In genomic region chr3:149089395-149089794, GRCh38 we compare ENCODE assay signal across 1 cellular context.
TF ChIP-seq lines count a peak whose summit lies in the region.

No MANE protein-coding gene starts in this region.

TF ChIP-seq in GM12878, 131 proteins besides CTCF, POLR2A, EP300 and RAD21:
- TF ChIP-seq ATF7 (IDR thresholded peaks at IDR 0.05; ENCODE audit: low read depth) (no peak), ELK1 (IDR thresholded peaks at IDR 0.05; ENCODE audit: low read depth, low read length) (no peak), NRF1 (conservative IDR thresholded peaks at IDR 0.05; ENCODE audit: low read depth, low read length) (no peak), NFYA (IDR thresholded peaks at IDR 0.05; ENCODE audit: borderline replicate concordance, low read depth, low read length) (no peak), POU2F2 (IDR thresholded peaks at IDR 0.05; ENCODE audit: borderline replicate concordance, low read depth, low read length) (peak; percentile 92), CEBPB (IDR thresholded peaks at IDR 0.05; ENCODE audit: borderline replicate concordance in 1 of 2, low read depth in 2 of 2, low read length in 2 of 2) (no peak)
